ENCODE assay signal across 10 cellular contexts in genomic region chr3:153130312-153130977, GRCh38. TPM values are rescaled to one million over a fixed set of nuclear protein-coding genes. Genes with fewer than 3 reads are reported as not detected.
A peak's percentile ranks its signal among the peaks of the same experiment; 100 is the strongest.
DNase-seq lines count a peak whose midpoint lies in the region; ATAC-seq and TF ChIP-seq lines count a peak whose summit lies in the region.
"Had no signal": no experiment of that assay in that cellular context is flagged by ENCODE, and none has a peak within 500 bp of the region (broad histone marks: within the 10 kb centered on the region; RNA-seq: fewer than 3 reads in every experiment).

No MANE protein-coding gene starts in this region.

- peaks cover 4% of the 10 kb centered on the region for H3K4me1 Mint-ChIP-seq in activated T-cell treated with anti-CD3 and anti-CD28 coated beads, Interleukin-2, amount 50 U/mL, for 4 hours (ENCODE audit: low read depth)
- no peaks in the 10 kb centered on the region for H3K4me1 Mint-ChIP-seq in type B pancreatic cell (ENCODE audit: unreplicated experiment)
- H3K4me1 Mint-ChIP-seq: neural crest cell had no signal

- TF ChIP-seq CTCF in type B pancreatic cell (conservative IDR thresholded peaks at IDR 0.05) = no peak

- ATAC-seq in activated T-cell treated with anti-CD3 and anti-CD28 coated beads, Interleukin-2, amount 50 U/mL, for 4 hours = peak; percentile 72 to 87
- peak; percentile 84 for ATAC-seq in HG03135 (IDR thresholded peaks at IDR 0.05; ENCODE audit: unreplicated experiment)

- H3K36me3 ChIP-seq in adipocyte (ENCODE audit: control insufficient read depth, insufficient read depth, low read length, severe bottlenecking) = no peaks in the 10 kb centered on the region
- H3K36me3 ChIP-seq: BLaER1 treated with 17β-estradiol and CSF1 and Interleukin-3, amounts not matched to agents 10 nM and 100 nM had no signal

- DNase-seq in activated T-cell treated with anti-CD3 and anti-CD28 coated beads, Interleukin-2, amount 50 U/mL, for 4 hours = no peak
- DNase-seq in activated T-cell treated with anti-CD3 and anti-CD28 coated beads, Interleukin-2, amount 50 U/mL, for 1 hour = no peak
- DNase-seq in adipocyte (ENCODE audit: low read depth) = peak; percentile 62
- no peak for DNase-seq in type B pancreatic cell (ENCODE audit: extremely low spot score, unreplicated experiment)
- no peak for DNase-seq in COLO668 (lab: John Stamatoyannopoulos, UW; ENCODE audit: unreplicated experiment)
- DNase-seq in NCI-H510A treated with DMSO at 0.1 percent for 48 hours (lab: John Stamatoyannopoulos, UW) = no peak
- DNase-seq in stimulated activated CD4-positive, alpha-beta T cell treated with anti-CD3 and anti-CD28 coated beads, Interleukin-4, amount 100 ng/mL, for 1 hour = no peak

- H3K9ac ChIP-seq in adipocyte (ENCODE audit: low read length) = peak overlapping the region; percentile 14

- no peak overlapping the region for H3K4me3 Mint-ChIP-seq in activated T-cell treated with anti-CD3 and anti-CD28 coated beads, Interleukin-2, amount 50 U/mL, for 4 hours
- H3K4me3 Mint-ChIP-seq in type B pancreatic cell = no peak overlapping the region
- H3K4me3 Mint-ChIP-seq: neural crest cell had no signal

- no peaks in the 10 kb centered on the region for H3K9me3 ChIP-seq in adipocyte (ENCODE audit: control insufficient read depth, low read length)
- H3K9me3 ChIP-seq: BLaER1 treated with 17β-estradiol and CSF1 and Interleukin-3, amounts not matched to agents 10 nM and 100 nM had no signal

- H3K9me3 Mint-ChIP-seq in activated T-cell treated with anti-CD3 and anti-CD28 coated beads, Interleukin-2, amount 50 U/mL, for 4 hours = no peaks in the 10 kb centered on the region
- peaks cover 5% of the 10 kb centered on the region for H3K9me3 Mint-ChIP-seq in type B pancreatic cell

- H3K27ac Mint-ChIP-seq in type B pancreatic cell = peak overlapping the region; percentile 71

- H3K27me3 Mint-ChIP-seq in activated T-cell treated with anti-CD3 and anti-CD28 coated beads, Interleukin-2, amount 50 U/mL, for 4 hours (ENCODE audit: low read depth) = no peaks in the 10 kb centered on the region
- no peaks in the 10 kb centered on the region for H3K27me3 Mint-ChIP-seq in type B pancreatic cell

- no peaks in the 10 kb centered on the region for H3K36me3 Mint-ChIP-seq in activated T-cell treated with anti-CD3 and anti-CD28 coated beads, Interleukin-2, amount 50 U/mL, for 4 hours (ENCODE audit: insufficient read depth)
- H3K36me3 Mint-ChIP-seq in type B pancreatic cell = no peaks in the 10 kb centered on the region

- H3K4me1 ChIP-seq in adipocyte (ENCODE audit: control insufficient read depth, insufficient read depth, low read length) = peaks cover 10% of the 10 kb centered on the region

- H3K27me3 ChIP-seq in adipocyte (replicated peaks; ENCODE audit: control insufficient read depth, insufficient read depth, low read length) = no peaks in the 10 kb centered on the region
- H3K27me3 ChIP-seq: BLaER1 treated with 17β-estradiol and CSF1 and Interleukin-3, amounts not matched to agents 10 nM and 100 nM had no signal

- H3K4me3 ChIP-seq in adipocyte (ENCODE audit: low read length) = no peak overlapping the region
- H3K4me3 ChIP-seq: BLaER1 treated with 17β-estradiol and CSF1 and Interleukin-3, amounts not matched to agents 10 nM and 100 nM had no signal

RNA-seq across cellular contexts. Expression of gene RAP2B, which starts 31.6 kb away (rescaled TPM):
- 10 to 100 TPM; 12.3 to 15.2 (median 13.2) TPM for total RNA-seq in activated T-cell treated with anti-CD3 and anti-CD28 coated beads, Interleukin-2, amount 50 U/mL, for 4 hours
- 16.5 and 33.1 TPM in 2 replicates for total RNA-seq in type B pancreatic cell (ENCODE audit: low replicate concordance)
